Comparison of ENCODE assay signal across 8 cellular contexts in genomic region chrX:9352683-9353430, GRCh38.
DNase-seq lines count a peak whose midpoint lies in the region; ATAC-seq and TF ChIP-seq lines count a peak whose summit lies in the region.

No MANE protein-coding gene starts in this region.

- ATAC-seq in GM21717 (IDR thresholded peaks at IDR 0.05; ENCODE audit: unreplicated experiment) (peak; percentile 78), left colon (peak; percentile 34)

- DNase-seq in GM13976 (ENCODE audit: low spot score) (peak; percentile 55), KBM-7 (peak; percentile 93), left colon (no peak), cortex of kidney (lab: John Stamatoyannopoulos, UW) (no peak), DMS53 (lab: John Stamatoyannopoulos, UW) (no peak), RKO (ENCODE audit: low spot score) (no peak)
- DNase-seq in activated CD8-positive, alpha-beta memory T cell treated with anti-CD3 and anti-CD28 coated beads for 24 hours = peak; percentile 71

- in situ Hi-C loops in GM13976 (cut with MboI; ENCODE audit: low sequenced_read_pairs, unreplicated experiment) = no loop called here
- in situ Hi-C loops in KBM-7 (cut with MboI; ENCODE audit: low pct_unique_long_range_greater_than_20kb, low sequenced_read_pairs) = loop anchor here (10.0 kb wide), 1 partner anchor 112 kb away; the partner anchor contains the start of gene TBL1X

- TF ChIP-seq CTCF in GM13976 (IDR thresholded peaks at IDR 0.05; ENCODE audit: borderline replicate concordance, control extremely low read depth, extremely low read depth, insufficient read depth, missing control alignments) = no peak

- intact Hi-C loops in left colon (cut with DNase I, micrococcal nuclease) = loop anchor here in 1 of 2 donors (5.0 kb wide), 1 partner anchor 94 kb away; no protein-coding TSS in a partner anchor

Comparison
In these comparisons a context has a peak if more than half of its experiments do, and no peak if none do; other contexts are left out.
1. DNase-seq: peak in GM13976 (single experiment), KBM-7 (single experiment) and activated CD8-positive, alpha-beta memory T cell treated with anti-CD3 and anti-CD28 coated beads for 24 hours (single experiment); none in left colon (0 of 2), cortex of kidney (single experiment), DMS53 (single experiment) and RKO (single experiment).